Comparison of ENCODE assay signal across 10 cellular contexts in genomic region chr16:56477096-56477878, GRCh38. TPM values are rescaled to one million over a fixed set of nuclear protein-coding genes. Genes with fewer than 3 reads are reported as not detected.
DNase-seq lines count a peak whose midpoint lies in the region; TF ChIP-seq lines count a peak whose summit lies in the region.
"Had no signal": no experiment of that assay in that cellular context is flagged by ENCODE, and none has a peak within 500 bp of the region (broad histone marks: within the 10 kb centered on the region; RNA-seq: fewer than 3 reads in every experiment).

No MANE protein-coding gene starts in this region.

- CTCF ChIA-PET in AG04449 (lab: Yijun Ruan, JAX) = interaction anchor here (0.9 to 3.1 kb wide), 2 partner anchors 123 to 225 kb away, joined by 3 to 10 read pairs; no protein-coding TSS in a partner anchor

- peak overlapping the region; percentile 88 for H3K27ac Mint-ChIP-seq in activated naive CD4-positive, alpha-beta T cell treated with anti-CD3 and anti-CD28 coated beads, Interleukin-2, amount 50 U/mL, for 24 hours
- H3K27ac Mint-ChIP-seq in glutamatergic neuron (ENCODE audit: unreplicated experiment) = no peak overlapping the region

- POLR2A ChIA-PET in AG04449 (lab: Yijun Ruan, JAX) = no interaction called here

- peak; percentile 70 for DNase-seq in AG04449 (ENCODE audit: low read depth, low spot score)
- DNase-seq in HK-2 (ENCODE audit: unreplicated experiment) = peak; percentile 44
- peak; percentile 18 for DNase-seq in iPS-NIHi11 (ENCODE audit: low spot score)
- DNase-seq in glutamatergic neuron = no peak
- no peak for DNase-seq in NCI-H2081 (lab: John Stamatoyannopoulos, UW)
- no peak for DNase-seq in NCI-H510A treated with DMSO at 0.1 percent for 48 hours (lab: John Stamatoyannopoulos, UW)
- DNase-seq in NCI-H128 (lab: John Stamatoyannopoulos, UW; ENCODE audit: unreplicated experiment) = no peak
- DNase-seq: esophagus squamous epithelium had no signal

- no peaks in the 10 kb centered on the region for H3K27me3 Mint-ChIP-seq in activated naive CD4-positive, alpha-beta T cell treated with anti-CD3 and anti-CD28 coated beads, Interleukin-2, amount 50 U/mL, for 24 hours
- H3K27me3 Mint-ChIP-seq in glutamatergic neuron (ENCODE audit: unreplicated experiment) = peaks cover 3% of the 10 kb centered on the region

- peaks cover 19% of the 10 kb centered on the region for H3K36me3 Mint-ChIP-seq in activated naive CD4-positive, alpha-beta T cell treated with anti-CD3 and anti-CD28 coated beads, Interleukin-2, amount 50 U/mL, for 24 hours
- no peaks in the 10 kb centered on the region for H3K36me3 Mint-ChIP-seq in glutamatergic neuron (ENCODE audit: unreplicated experiment)

- no peaks in the 10 kb centered on the region for H3K9me3 Mint-ChIP-seq in activated naive CD4-positive, alpha-beta T cell treated with anti-CD3 and anti-CD28 coated beads, Interleukin-2, amount 50 U/mL, for 24 hours
- H3K9me3 Mint-ChIP-seq in glutamatergic neuron (ENCODE audit: unreplicated experiment) = no peaks in the 10 kb centered on the region

- H3K4me3 ChIP-seq in AG04449 (ENCODE audit: low read depth, low read length) = no peak overlapping the region
- H3K4me3 ChIP-seq: esophagus squamous epithelium, skin epidermis had no signal

- TF ChIP-seq CTCF in AG04449 (IDR thresholded peaks at IDR 0.05; ENCODE audit: insufficient read depth, low read length, missing control alignments) (no peak), glutamatergic neuron (IDR thresholded peaks at IDR 0.05; ENCODE audit: partially characterized antibody, unreplicated experiment) (no peak)

- H3K4me1 Mint-ChIP-seq in activated naive CD4-positive, alpha-beta T cell treated with anti-CD3 and anti-CD28 coated beads, Interleukin-2, amount 50 U/mL, for 24 hours = peaks cover 16% of the 10 kb centered on the region
- peaks cover 2% of the 10 kb centered on the region for H3K4me1 Mint-ChIP-seq in glutamatergic neuron (ENCODE audit: low read depth, unreplicated experiment)

- H3K4me3 Mint-ChIP-seq in activated naive CD4-positive, alpha-beta T cell treated with anti-CD3 and anti-CD28 coated beads, Interleukin-2, amount 50 U/mL, for 24 hours = peak overlapping the region; percentile 39
- H3K4me3 Mint-ChIP-seq in glutamatergic neuron (ENCODE audit: unreplicated experiment) = no peak overlapping the region

RNA-seq across cellular contexts. Expression of gene OGFOD1, which starts 25.9 kb away (rescaled TPM):
- total RNA-seq in glutamatergic neuron (ENCODE audit: unreplicated experiment) = 45.6 TPM

RNA-seq across cellular contexts. Expression of gene NUDT21, which starts 26.2 kb away (rescaled TPM):
- total RNA-seq in glutamatergic neuron (ENCODE audit: unreplicated experiment) = 135 TPM

RNA-seq across cellular contexts. Expression of gene BBS2, which starts 42.5 kb away (rescaled TPM):
- total RNA-seq in glutamatergic neuron (ENCODE audit: unreplicated experiment) = 40.7 TPM

RNA-seq across cellular contexts. Expression of gene AMFR, which starts 51.9 kb away (rescaled TPM):
- total RNA-seq in glutamatergic neuron (ENCODE audit: unreplicated experiment) = 69.9 TPM

Comparison
In these comparisons a context has a peak if more than half of its experiments do, and no peak if none do; other contexts are left out.
1. DNase-seq: peak in AG04449 (single experiment), HK-2 (single experiment) and iPS-NIHi11 (single experiment); none in glutamatergic neuron (single experiment), NCI-H2081 (0 of 2), NCI-H510A treated with DMSO at 0.1 percent for 48 hours (single experiment) and NCI-H128 (single experiment).